In the genomic region with DNA sequence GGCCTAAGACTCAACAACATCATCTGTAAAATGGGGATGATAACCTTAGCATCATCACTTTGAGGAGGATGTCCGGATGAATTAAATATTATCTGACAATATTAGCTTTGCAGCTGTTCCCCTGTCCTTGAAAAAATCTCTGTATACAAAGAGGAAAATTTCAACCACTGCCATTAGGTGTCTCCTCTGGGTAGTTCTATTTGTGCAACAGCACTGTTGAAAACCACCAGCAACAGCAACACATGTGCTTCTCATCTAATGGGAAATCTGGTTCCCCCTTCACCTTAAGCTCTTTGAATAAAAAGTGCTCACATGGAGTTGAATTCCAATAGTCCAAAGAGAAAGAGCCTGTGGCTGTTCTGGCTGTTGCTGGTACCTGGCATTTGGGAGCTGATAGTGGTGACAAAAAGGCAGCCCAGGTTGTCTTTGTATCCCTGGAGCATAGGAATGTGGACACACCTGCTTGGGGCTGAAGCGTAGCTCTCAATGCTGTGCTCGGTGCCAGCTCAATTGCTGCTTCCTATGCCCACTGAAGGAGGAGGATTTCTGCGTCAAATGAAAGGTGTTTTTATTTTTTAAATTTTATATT, we compare ENCODE assay signal across 1 cellular context.
TF ChIP-seq lines count a peak whose summit lies in the region.

No MANE protein-coding gene starts in this region.

TF ChIP-seq in GM23338, 12 proteins besides CTCF, POLR2A, EP300 and RAD21 (continued from another document):
- TF ChIP-seq POLR2AphosphoS5 (IDR thresholded peaks at IDR 0.05; ENCODE audit: low read depth) = no peak
- no peak for TF ChIP-seq NANOG (IDR thresholded peaks at IDR 0.05; ENCODE audit: borderline replicate concordance)
- no peak for TF ChIP-seq STAT1 (IDR thresholded peaks at IDR 0.05; ENCODE audit: unreplicated experiment)
- TF ChIP-seq JUNB (IDR thresholded peaks at IDR 0.05; ENCODE audit: unreplicated experiment) = no peak
- TF ChIP-seq, protein P1, sequence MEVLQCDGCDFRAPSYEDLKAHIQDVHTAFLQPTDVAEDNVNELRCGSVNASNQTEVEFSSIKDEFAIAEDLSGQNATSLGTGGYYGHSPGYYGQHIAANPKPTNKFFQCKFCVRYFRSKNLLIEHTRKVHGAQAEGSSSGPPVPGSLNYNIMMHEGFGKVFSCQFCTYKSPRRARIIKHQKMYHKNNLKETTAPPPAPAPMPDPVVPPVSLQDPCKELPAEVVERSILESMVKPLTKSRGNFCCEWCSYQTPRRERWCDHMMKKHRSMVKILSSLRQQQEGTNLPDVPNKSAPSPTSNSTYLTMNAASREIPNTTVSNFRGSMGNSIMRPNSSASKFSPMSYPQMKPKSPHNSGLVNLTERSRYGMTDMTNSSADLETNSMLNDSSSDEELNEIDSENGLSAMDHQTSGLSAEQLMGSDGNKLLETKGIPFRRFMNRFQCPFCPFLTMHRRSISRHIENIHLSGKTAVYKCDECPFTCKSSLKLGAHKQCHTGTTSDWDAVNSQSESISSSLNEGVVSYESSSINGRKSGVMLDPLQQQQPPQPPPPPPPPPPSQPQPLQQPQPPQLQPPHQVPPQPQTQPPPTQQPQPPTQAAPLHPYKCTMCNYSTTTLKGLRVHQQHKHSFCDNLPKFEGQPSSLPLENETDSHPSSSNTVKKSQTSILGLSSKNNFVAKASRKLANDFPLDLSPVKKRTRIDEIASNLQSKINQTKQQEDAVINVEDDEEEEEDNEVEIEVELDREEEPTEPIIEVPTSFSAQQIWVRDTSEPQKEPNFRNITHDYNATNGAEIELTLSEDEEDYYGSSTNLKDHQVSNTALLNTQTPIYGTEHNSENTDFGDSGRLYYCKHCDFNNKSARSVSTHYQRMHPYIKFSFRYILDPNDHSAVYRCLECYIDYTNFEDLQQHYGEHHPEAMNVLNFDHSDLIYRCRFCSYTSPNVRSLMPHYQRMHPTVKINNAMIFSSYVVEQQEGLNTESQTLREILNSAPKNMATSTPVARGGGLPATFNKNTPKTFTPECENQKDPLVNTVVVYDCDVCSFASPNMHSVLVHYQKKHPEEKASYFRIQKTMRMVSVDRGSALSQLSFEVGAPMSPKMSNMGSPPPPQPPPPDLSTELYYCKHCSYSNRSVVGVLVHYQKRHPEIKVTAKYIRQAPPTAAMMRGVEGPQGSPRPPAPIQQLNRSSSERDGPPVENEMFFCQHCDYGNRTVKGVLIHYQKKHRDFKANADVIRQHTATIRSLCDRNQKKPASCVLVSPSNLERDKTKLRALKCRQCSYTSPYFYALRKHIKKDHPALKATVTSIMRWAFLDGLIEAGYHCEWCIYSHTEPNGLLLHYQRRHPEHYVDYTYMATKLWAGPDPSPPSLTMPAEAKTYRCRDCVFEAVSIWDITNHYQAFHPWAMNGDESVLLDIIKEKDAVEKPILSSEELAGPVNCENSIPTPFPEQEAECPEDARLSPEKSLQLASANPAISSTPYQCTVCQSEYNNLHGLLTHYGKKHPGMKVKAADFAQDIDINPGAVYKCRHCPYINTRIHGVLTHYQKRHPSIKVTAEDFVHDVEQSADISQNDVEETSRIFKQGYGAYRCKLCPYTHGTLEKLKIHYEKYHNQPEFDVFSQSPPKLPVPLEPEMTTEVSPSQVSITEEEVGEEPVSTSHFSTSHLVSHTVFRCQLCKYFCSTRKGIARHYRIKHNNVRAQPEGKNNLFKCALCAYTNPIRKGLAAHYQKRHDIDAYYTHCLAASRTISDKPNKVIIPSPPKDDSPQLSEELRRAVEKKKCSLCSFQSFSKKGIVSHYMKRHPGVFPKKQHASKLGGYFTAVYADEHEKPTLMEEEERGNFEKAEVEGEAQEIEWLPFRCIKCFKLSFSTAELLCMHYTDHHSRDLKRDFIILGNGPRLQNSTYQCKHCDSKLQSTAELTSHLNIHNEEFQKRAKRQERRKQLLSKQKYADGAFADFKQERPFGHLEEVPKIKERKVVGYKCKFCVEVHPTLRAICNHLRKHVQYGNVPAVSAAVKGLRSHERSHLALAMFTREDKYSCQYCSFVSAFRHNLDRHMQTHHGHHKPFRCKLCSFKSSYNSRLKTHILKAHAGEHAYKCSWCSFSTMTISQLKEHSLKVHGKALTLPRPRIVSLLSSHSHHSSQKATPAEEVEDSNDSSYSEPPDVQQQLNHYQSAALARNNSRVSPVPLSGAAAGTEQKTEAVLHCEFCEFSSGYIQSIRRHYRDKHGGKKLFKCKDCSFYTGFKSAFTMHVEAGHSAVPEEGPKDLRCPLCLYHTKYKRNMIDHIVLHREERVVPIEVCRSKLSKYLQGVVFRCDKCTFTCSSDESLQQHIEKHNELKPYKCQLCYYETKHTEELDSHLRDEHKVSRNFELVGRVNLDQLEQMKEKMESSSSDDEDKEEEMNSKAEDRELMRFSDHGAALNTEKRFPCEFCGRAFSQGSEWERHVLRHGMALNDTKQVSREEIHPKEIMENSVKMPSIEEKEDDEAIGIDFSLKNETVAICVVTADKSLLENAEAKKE (CRISPR knock-in tag; IDR thresholded peaks at IDR 0.05) = no peak
